In genomic region chr14:99666533-99666932, GRCh38 we compare ENCODE assay signal across 16 cellular contexts. TPM values are rescaled to one million over a fixed set of nuclear protein-coding genes. Genes with fewer than 3 reads are reported as not detected.
DNase-seq lines count a peak whose midpoint lies in the region; ATAC-seq, FAIRE-seq and TF ChIP-seq lines count a peak whose summit lies in the region.
"Had no signal": no experiment of that assay in that cellular context is flagged by ENCODE, and none has a peak within 500 bp of the region (broad histone marks: within the 10 kb centered on the region; RNA-seq: fewer than 3 reads in every experiment).

No MANE protein-coding gene starts in this region.

- H3K4me1 ChIP-seq in OCI-LY7 (ENCODE audit: insufficient read depth, low read length, poor library complexity, severe bottlenecking) (peaks cover 60% of the 10 kb centered on the region), neural progenitor cell (peaks cover 68% of the 10 kb centered on the region)

- no peaks in the 10 kb centered on the region for H3K36me3 Mint-ChIP-seq in neural progenitor cell
- H3K36me3 Mint-ChIP-seq in stimulated activated memory B cell treated with anti-CD40 and anti-IgM and Interleukin-4, amounts not matched to agents 10 μg/mL and 1 μg/mL and 100 μg/mL, for 72 hours, result no peaks in the 10 kb centered on the region
- H3K36me3 Mint-ChIP-seq: CD4-positive, CD25-positive, alpha-beta regulatory T cell had no signal

- no peak for FAIRE-seq in GM12891 (lab: Jason Lieb, UNC)
- FAIRE-seq: GM12878 had no signal

- H3K4me3 ChIP-seq in OCI-LY7 (ENCODE audit: low read depth, low read length, poor library complexity, severe bottlenecking) (no peak overlapping the region), neural progenitor cell (no peak overlapping the region)
- H3K4me3 ChIP-seq: GM12878 had no signal

- no peaks in the 10 kb centered on the region for H3K9me3 Mint-ChIP-seq in neural progenitor cell
- H3K9me3 Mint-ChIP-seq in stimulated activated memory B cell treated with anti-CD40 and anti-IgM and Interleukin-4, amounts not matched to agents 10 μg/mL and 1 μg/mL and 100 μg/mL, for 72 hours, result no peaks in the 10 kb centered on the region
- H3K9me3 Mint-ChIP-seq: CD4-positive, CD25-positive, alpha-beta regulatory T cell; HFFc6 had no signal

- POLR2A ChIA-PET in OCI-LY7 (lab: Charles Lee), result no interaction called here

- H2AFZ ChIP-seq in OCI-LY7 (ENCODE audit: low read length) (no peak overlapping the region), neural progenitor cell (replicated peaks) (no peak overlapping the region)

- peak overlapping the region; percentile 55 for H3K4me3 Mint-ChIP-seq in neural progenitor cell
- no peak overlapping the region for H3K4me3 Mint-ChIP-seq in stimulated activated memory B cell treated with anti-CD40 and anti-IgM and Interleukin-4, amounts not matched to agents 10 μg/mL and 1 μg/mL and 100 μg/mL, for 72 hours
- H3K4me3 Mint-ChIP-seq: CD4-positive, CD25-positive, alpha-beta regulatory T cell; HFFc6 had no signal

- no peaks in the 10 kb centered on the region for H3K9me3 ChIP-seq in OCI-LY7 (ENCODE audit: low read length)
- no peaks in the 10 kb centered on the region for H3K9me3 ChIP-seq in neural progenitor cell (ENCODE audit: low read depth)

- BruUV-seq in OCI-LY7 (replicated peaks; lab: Mats Ljungman, UMichigan), result no TSS peak

- H3F3A ChIP-seq in neural progenitor cell (ENCODE audit: low read depth), result peaks cover 59% of the 10 kb centered on the region

- H3K79me2 ChIP-seq in OCI-LY7 (ENCODE audit: insufficient read depth, low read depth, low read length), result no peaks in the 10 kb centered on the region
- no peaks in the 10 kb centered on the region for H3K79me2 ChIP-seq in neural progenitor cell (ENCODE audit: low read depth)

- H3K27ac ChIP-seq in OCI-LY7 (ENCODE audit: low read depth, low read length, poor library complexity, severe bottlenecking) (no peak overlapping the region), neural progenitor cell (no peak overlapping the region)

- CTCF ChIA-PET in OCI-LY7 (lab: Charles Lee; ENCODE audit: unreplicated experiment), result no interaction called here

- H3K36me3 ChIP-seq in OCI-LY7 (ENCODE audit: insufficient read depth, low read length) (no peaks in the 10 kb centered on the region), neural progenitor cell (no peaks in the 10 kb centered on the region)

- peak overlapping the region; percentile 100 for H3K27ac Mint-ChIP-seq in neural progenitor cell
- no peak overlapping the region for H3K27ac Mint-ChIP-seq in stimulated activated memory B cell treated with anti-CD40 and anti-IgM and Interleukin-4, amounts not matched to agents 10 μg/mL and 1 μg/mL and 100 μg/mL, for 72 hours
- H3K27ac Mint-ChIP-seq: CD4-positive, CD25-positive, alpha-beta regulatory T cell; HFFc6; IgD-negative memory B cell had no signal

- no peak for DNase-seq in OCI-LY7 (ENCODE audit: low spot score)
- no peak for DNase-seq in neural progenitor cell (ENCODE audit: low spot score)
- DNase-seq in DMS 273 (lab: John Stamatoyannopoulos, UW; ENCODE audit: unreplicated experiment), result no peak
- DNase-seq in GM12891 (ENCODE audit: insufficient read length, low spot score), result no peak
- no peak for DNase-seq in kidney tubule cell (ENCODE audit: low spot score)
- DNase-seq: CD4-positive, CD25-positive, alpha-beta regulatory T cell; DMS 273 treated with DMSO at 0.1 percent for 48 hours; GOT3; HCEC 1CT; HFFc6; KG1 had no signal

- H3K4me1 Mint-ChIP-seq in neural progenitor cell, result peaks cover 92% of the 10 kb centered on the region
- H3K4me1 Mint-ChIP-seq in stimulated activated memory B cell treated with anti-CD40 and anti-IgM and Interleukin-4, amounts not matched to agents 10 μg/mL and 1 μg/mL and 100 μg/mL, for 72 hours, result no peaks in the 10 kb centered on the region
- H3K4me1 Mint-ChIP-seq: CD4-positive, CD25-positive, alpha-beta regulatory T cell had no signal

- H4K20me1 ChIP-seq in OCI-LY7 (ENCODE audit: insufficient read depth, low read length) (no peaks in the 10 kb centered on the region), neural progenitor cell (ENCODE audit: low read depth) (peaks cover 3% of the 10 kb centered on the region)

- H3K9me2 ChIP-seq in OCI-LY7 (ENCODE audit: insufficient read depth, low read length), result no peaks in the 10 kb centered on the region

- no peak for TF ChIP-seq POLR2A in GM12891 (IDR thresholded peaks at IDR 0.05; ENCODE audit: low read depth, low read length)

- no peaks in the 10 kb centered on the region for H3K27me3 ChIP-seq in neural progenitor cell

- peaks cover 22% of the 10 kb centered on the region for H3K27me3 Mint-ChIP-seq in neural progenitor cell (ENCODE audit: insufficient read depth, low read depth)
- H3K27me3 Mint-ChIP-seq in stimulated activated memory B cell treated with anti-CD40 and anti-IgM and Interleukin-4, amounts not matched to agents 10 μg/mL and 1 μg/mL and 100 μg/mL, for 72 hours, result peaks cover 64% of the 10 kb centered on the region

- intact Hi-C loops in OCI-LY7 (cut with micrococcal nuclease; ENCODE audit: unreplicated experiment), result no loop called here

- no peak overlapping the region for H3K9ac ChIP-seq in neural progenitor cell

- peak; percentile 21 for ATAC-seq in stimulated activated memory B cell treated with anti-CD40 and anti-IgM and Interleukin-4, amounts not matched to agents 10 μg/mL and 1 μg/mL and 100 μg/mL, for 72 hours
- ATAC-seq: GM12878 had no signal

- TF ChIP-seq CTCF in OCI-LY7 (conservative IDR thresholded peaks at IDR 0.05; ENCODE audit: low read length) (no peak), neural progenitor cell (IDR thresholded peaks at IDR 0.05) (no peak)

- H3K4me2 ChIP-seq in OCI-LY7 (ENCODE audit: low read length) (peak overlapping the region; percentile 28), neural progenitor cell (no peak overlapping the region)

TF ChIP-seq in GM12891, 5 proteins besides CTCF, POLR2A, EP300 and RAD21:
- no peak for TF ChIP-seq SPI1 (IDR thresholded peaks at IDR 0.05; ENCODE audit: low read depth, low read length)
- TF ChIP-seq POLR2AphosphoS5 (IDR thresholded peaks at IDR 0.05; ENCODE audit: low read depth, low read length), result no peak
- no peak for TF ChIP-seq TAF1 (IDR thresholded peaks at IDR 0.05; ENCODE audit: low read depth, low read length)
- no peak for TF ChIP-seq POU2F2 (IDR thresholded peaks at IDR 0.05; ENCODE audit: low read depth, low read length)
- TF ChIP-seq PAX5 (IDR thresholded peaks at IDR 0.05; ENCODE audit: insufficient read depth, low read length, severe bottlenecking), result no peak

RNA-seq across cellular contexts. Expression of gene CYP46A1, which starts 17.6 kb away (rescaled TPM):
- total RNA-seq in OCI-LY7 (2014; rRNA removed; shearing (Covaris generic)), result 2.0 and 4.1 TPM in 2 replicates
- total RNA-seq in OCI-LY7 (2022) (10.8 and 11.0 TPM in 2 replicates), neural progenitor cell (ENCODE audit: low replicate concordance) (0.77 and 1.1 TPM in 2 replicates)
- not detected for polyA plus RNA-seq in GM12891 (2012; ENCODE audit: low read depth, missing spikeins)
- total RNA-seq: A673; CD4-positive, CD25-positive, alpha-beta regulatory T cell; GM12878; HT1080 had no signal
- polyA plus RNA-seq: CD4-positive, CD25-positive, alpha-beta regulatory T cell; IgD-negative memory B cell had no signal

RNA-seq across cellular contexts. Expression of gene HHIPL1, which starts 21.6 kb away (rescaled TPM):
- total RNA-seq in OCI-LY7 (2014; rRNA removed; shearing (Covaris generic)), result 0.25 and 1.5 TPM in 2 replicates
- total RNA-seq in OCI-LY7 (2022), result 0.61 and 0.72 TPM in 2 replicates
- total RNA-seq in neural progenitor cell (ENCODE audit: low replicate concordance), result 0.32 and 1.2 TPM in 2 replicates
- polyA plus RNA-seq in GM12891 (2012; ENCODE audit: low read depth, missing spikeins), result not detected
- total RNA-seq: CD4-positive, CD25-positive, alpha-beta regulatory T cell; GM12878; HT1080 had no signal
